In the genomic region with DNA sequence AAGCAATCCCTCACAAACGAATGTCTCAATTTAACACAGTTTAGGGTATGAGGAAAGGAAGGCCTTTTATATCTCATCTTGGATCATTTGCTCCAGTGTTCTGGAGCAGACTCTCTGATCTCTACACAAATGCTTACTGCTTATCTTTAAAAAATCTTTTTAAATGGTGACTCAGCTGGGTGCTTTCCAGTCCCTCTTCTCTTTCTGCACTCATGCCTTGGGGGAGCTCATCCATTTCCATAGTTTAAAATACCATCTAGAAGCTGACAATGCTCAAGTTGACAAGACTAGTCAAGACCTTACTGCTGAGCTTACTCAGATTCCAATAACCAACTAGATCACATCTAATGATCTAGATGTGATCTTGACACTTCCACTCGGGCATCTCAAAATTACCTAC, we compare ENCODE assay signal across 1 cellular context.
TF ChIP-seq lines count a peak whose summit lies in the region.

No MANE protein-coding gene starts in this region.

TF ChIP-seq in A549, 52 proteins besides CTCF, POLR2A, EP300 and RAD21 (continued from another document):
- TF ChIP-seq RFX5 (IDR thresholded peaks at IDR 0.05) (no peak), POLR2AphosphoS2 (conservative IDR thresholded peaks at IDR 0.05; ENCODE audit: low read length) (no peak), RNF2 (IDR thresholded peaks at IDR 0.05; ENCODE audit: borderline replicate concordance, low read depth) (no peak), CEBPB (IDR thresholded peaks at IDR 0.05) (no peak)
